8 cellular contexts compared by ENCODE assay signal in the genomic region with DNA sequence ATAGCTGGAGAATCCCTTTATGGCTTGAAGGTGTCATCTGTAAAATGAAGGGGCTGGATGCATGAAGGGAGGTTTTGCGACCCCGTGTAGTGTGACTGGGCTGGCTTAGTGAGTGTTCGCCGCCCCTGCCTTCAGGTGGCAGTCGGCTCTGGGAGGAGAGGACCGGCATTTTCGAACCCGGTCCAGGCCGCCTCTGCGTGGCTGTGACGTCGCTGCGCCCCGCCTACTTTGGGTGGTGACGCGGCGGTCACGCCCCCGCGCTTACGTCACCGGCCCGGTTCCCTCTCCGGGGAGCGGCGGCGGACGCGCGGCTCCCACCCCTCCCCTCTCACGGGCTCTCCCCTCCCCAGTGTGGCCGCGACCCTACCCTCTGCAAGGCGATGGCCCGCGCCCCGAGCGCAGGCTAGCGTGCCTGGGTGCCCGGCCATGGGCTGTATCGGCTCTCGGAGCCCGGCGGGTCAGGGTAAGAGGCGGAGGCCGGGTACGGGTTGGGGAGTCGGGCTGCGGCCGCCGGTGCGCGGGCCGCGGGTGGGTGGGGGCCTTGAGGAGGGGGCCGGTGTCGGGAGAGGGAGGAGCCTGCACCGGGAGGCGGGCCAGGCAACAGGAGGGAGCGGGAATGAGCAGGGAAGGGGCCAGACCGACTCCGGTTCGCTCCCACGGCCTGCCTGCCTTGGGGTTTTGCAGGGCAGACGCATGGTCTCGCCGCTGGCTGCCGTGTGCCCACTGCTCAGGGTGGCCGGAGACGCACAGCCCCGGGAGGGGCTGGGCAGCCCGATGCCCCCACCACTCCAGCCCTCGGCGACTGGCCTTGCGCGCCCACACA. TPM values are rescaled to one million over a fixed set of nuclear protein-coding genes. Genes with fewer than 3 reads are reported as not detected.
A peak's percentile ranks its signal among the peaks of the same experiment; 100 is the strongest.
DNase-seq lines count a peak whose midpoint lies in the region; ATAC-seq and TF ChIP-seq lines count a peak whose summit lies in the region.

No MANE protein-coding gene starts in this region.

- BruUV-seq in MCF 10A (replicated peaks; lab: Mats Ljungman, UMichigan): TSS peak; percentile 2

- peak overlapping the region; percentile 55 to 91 (median 78) for H3K4me3 ChIP-seq in skin epidermis

- H3K27ac Mint-ChIP-seq in MCF 10A (ENCODE audit: low read depth, unreplicated experiment): peak overlapping the region; percentile 89

- TF ChIP-seq POLR2A in GM10847 (IDR thresholded peaks at IDR 0.05; ENCODE audit: extremely low read depth, insufficient read length): peak; percentile 19

- POLR2A ChIA-PET in MCF 10A (lab: Yijun Ruan, JAX): interaction anchor here (0.6 to 2.0 kb wide), 7 partner anchors 10 to 430 kb away, joined by 3 to 8 read pairs (median 4); a partner anchor contains a TSS

- CTCF ChIA-PET in MCF 10A (lab: Yijun Ruan, JAX): interaction anchor here (0.6 to 1.4 kb wide), 2 partner anchors 26 to 93 kb away, joined by 3 to 5 read pairs; a partner anchor contains a TSS

- H3K27ac ChIP-seq in VCaP (peak overlapping the region; percentile 81), skin epidermis (peak overlapping the region; percentile 60 to 99 (median 95))

- peak; percentile 87 for ATAC-seq in HG02678 (IDR thresholded peaks at IDR 0.05; ENCODE audit: unreplicated experiment)
- no peak for ATAC-seq in HG03520 (IDR thresholded peaks at IDR 0.05; ENCODE audit: unreplicated experiment)

- TF ChIP-seq CTCF in VCaP (conservative IDR thresholded peaks at IDR 0.05) (no peak), MCF 10A (IDR thresholded peaks at IDR 0.05; ENCODE audit: unreplicated experiment) (no peak)

- peaks cover 54% of the 10 kb centered on the region for H3K36me3 Mint-ChIP-seq in MCF 10A (ENCODE audit: insufficient read depth, unreplicated experiment)

- peaks cover 53% of the 10 kb centered on the region for H3K4me1 Mint-ChIP-seq in MCF 10A (ENCODE audit: insufficient read depth, unreplicated experiment)

- H3K27me3 Mint-ChIP-seq in MCF 10A (ENCODE audit: insufficient read depth, unreplicated experiment): no peaks in the 10 kb centered on the region

- H3K9me3 Mint-ChIP-seq in MCF 10A (ENCODE audit: unreplicated experiment): no peaks in the 10 kb centered on the region

- H3K4me3 Mint-ChIP-seq in MCF 10A (ENCODE audit: unreplicated experiment): peak overlapping the region; percentile 84

- intact Hi-C loops in MCF 10A (cut with micrococcal nuclease): loop anchor here (2.0 kb wide), 1 partner anchor 15 kb away; no protein-coding TSS in a partner anchor

- DNase-seq in NCI-H2107 (lab: John Stamatoyannopoulos, UW) (peak; percentile 87), MCF 10A (ENCODE audit: unreplicated experiment) (peak; percentile 75), iPS-NIHi11 (ENCODE audit: low spot score) (peak; percentile 91)

RNA-seq across cellular contexts. Expression of a gene that starts 1.5 kb away (rescaled TPM):
- total RNA-seq in MCF 10A (2022): 11.1 and 12.9 TPM in 2 replicates

RNA-seq across cellular contexts. Expression of a gene that starts 21.5 kb away (rescaled TPM):
- total RNA-seq in MCF 10A (2022): 522 and 536 TPM in 2 replicates

RNA-seq across cellular contexts. Expression of a gene that starts 25.5 kb away (rescaled TPM):
- 4.5 and 5.5 TPM in 2 replicates for total RNA-seq in MCF 10A (2022)

RNA-seq across cellular contexts. Expression of a gene that starts 25.6 kb away (rescaled TPM):
- total RNA-seq in MCF 10A (2022): 81.5 and 91.5 TPM in 2 replicates

RNA-seq across cellular contexts. Expression of a gene that starts 36.8 kb away (rescaled TPM):
- total RNA-seq in MCF 10A (2022): 275 and 284 TPM in 2 replicates
